Comparison of ENCODE assay signal across 10 cellular contexts in the genomic region with DNA sequence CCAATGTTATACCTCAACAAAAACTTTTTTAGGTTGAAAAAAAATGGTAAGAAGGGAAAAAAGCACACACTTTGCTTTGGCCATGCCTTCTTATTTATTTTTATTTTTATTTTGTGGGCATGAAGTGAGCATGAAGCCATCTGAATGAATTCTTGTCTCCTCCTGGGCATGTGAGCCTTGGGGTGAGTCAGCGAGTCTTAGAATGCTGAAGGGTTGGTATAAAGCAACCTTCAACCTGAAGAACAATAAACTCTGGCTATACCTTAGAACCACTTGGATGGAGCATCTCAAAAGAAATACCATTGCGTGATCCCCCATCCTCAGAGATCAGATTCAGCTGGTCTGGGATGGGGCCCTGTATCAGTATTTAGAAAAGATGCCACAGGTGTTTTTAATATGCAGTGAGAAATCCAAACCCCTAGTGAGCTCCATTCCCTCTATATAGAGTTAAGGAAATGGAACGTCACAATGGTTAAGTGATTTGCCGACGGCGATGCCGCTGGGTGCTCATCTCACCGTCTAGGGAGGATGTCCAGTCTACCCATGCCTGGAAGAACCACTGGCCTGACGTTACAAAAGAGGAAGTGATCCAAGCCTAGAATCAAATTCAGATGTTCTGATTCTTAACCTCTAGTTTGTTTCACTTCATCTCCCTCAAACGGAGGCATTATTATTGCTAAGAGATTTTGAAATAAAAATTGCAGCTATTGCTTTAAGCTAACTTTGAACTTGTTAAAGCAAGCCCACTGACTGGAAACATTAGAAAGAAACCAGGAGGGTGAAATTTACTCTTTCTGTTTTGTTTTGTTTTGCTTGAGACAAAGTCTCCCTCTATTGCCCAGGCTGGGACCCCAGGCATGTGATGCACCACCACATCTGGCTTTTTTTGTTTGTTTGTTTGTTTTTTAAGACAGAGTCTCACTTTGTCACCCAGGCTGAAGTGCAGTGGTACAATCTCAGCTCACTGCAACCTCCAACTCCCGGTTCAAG.
DNase-seq lines count a peak whose midpoint lies in the region; ATAC-seq and TF ChIP-seq lines count a peak whose summit lies in the region.
"Had no signal": no experiment of that assay in that cellular context is flagged by ENCODE, and none has a peak within 500 bp of the region (broad histone marks: within the 10 kb centered on the region; RNA-seq: fewer than 3 reads in every experiment).

No MANE protein-coding gene starts in this region.

- H3K27me3 Mint-ChIP-seq in progenitor cell of endocrine pancreas: peaks cover 5% of the 10 kb centered on the region

- peaks cover 3% of the 10 kb centered on the region for H3K9me3 Mint-ChIP-seq in progenitor cell of endocrine pancreas (ENCODE audit: low read depth)

- peaks cover 3% of the 10 kb centered on the region for H3K4me1 Mint-ChIP-seq in progenitor cell of endocrine pancreas (ENCODE audit: low read depth)

- ATAC-seq in HG03196 (IDR thresholded peaks at IDR 0.05; ENCODE audit: unreplicated experiment): peak; percentile 46

- H3K27ac Mint-ChIP-seq in progenitor cell of endocrine pancreas: no peak overlapping the region
- H3K27ac Mint-ChIP-seq: T-helper 1 cell treated with Interleukin-12 subunit alpha and Interleukin-12 subunit beta and Interleukin-4 antibody, amounts not matched to agents 30 μg/mL and 1 μg/mL, for 36 hours had no signal

- peak overlapping the region; percentile 7; the same call in 1 of the 2 replicates for H3K4me3 ChIP-seq in GM08714 (ENCODE audit: low read length)

- no peak overlapping the region for H3K4me3 Mint-ChIP-seq in progenitor cell of endocrine pancreas (ENCODE audit: low read depth)
- H3K4me3 Mint-ChIP-seq: T-helper 1 cell treated with Interleukin-12 subunit alpha and Interleukin-12 subunit beta and Interleukin-4 antibody, amounts not matched to agents 30 μg/mL and 1 μg/mL, for 36 hours had no signal

- TF ChIP-seq CTCF in GM20000 (IDR thresholded peaks at IDR 0.05; ENCODE audit: extremely low read depth, missing control alignments): no peak
- no peak for TF ChIP-seq CTCF in progenitor cell of endocrine pancreas (IDR thresholded peaks at IDR 0.05; ENCODE audit: unreplicated experiment)

- H3K36me3 Mint-ChIP-seq in progenitor cell of endocrine pancreas (ENCODE audit: insufficient read depth): peaks cover 2% of the 10 kb centered on the region

- peak; percentile 56 for DNase-seq in GM20000 (ENCODE audit: low spot score)
- peak; percentile 91 for DNase-seq in fibroblast of gingiva (ENCODE audit: low read depth)
- no peak for DNase-seq in NCI-H526 treated with DMSO at 0.1 percent for 48 hours (lab: John Stamatoyannopoulos, UW)
- DNase-seq in progenitor cell of endocrine pancreas (ENCODE audit: low spot score, unreplicated experiment): no peak
- DNase-seq in NCI-H2107 treated with DMSO at 0.1 percent for 48 hours (lab: John Stamatoyannopoulos, UW; ENCODE audit: unreplicated experiment): no peak
- no peak for DNase-seq in activated CD8-positive, alpha-beta memory T cell treated with anti-CD3 and anti-CD28 coated beads, Interleukin-2, amount 50 U/mL, for 4 hours
- DNase-seq: DMS 273 treated with DMSO at 0.1 percent for 48 hours had no signal

Comparison
In these comparisons a context has a peak if more than half of its experiments do, and no peak if none do; other contexts are left out.
1. DNase-seq: peak in GM20000 (single experiment) and fibroblast of gingiva (single experiment); none in NCI-H526 treated with DMSO at 0.1 percent for 48 hours (single experiment), progenitor cell of endocrine pancreas (single experiment), NCI-H2107 treated with DMSO at 0.1 percent for 48 hours (single experiment) and activated CD8-positive, alpha-beta memory T cell treated with anti-CD3 and anti-CD28 coated beads, Interleukin-2, amount 50 U/mL, for 4 hours (single experiment).